28 cellular contexts compared by ENCODE assay signal in the genomic region with DNA sequence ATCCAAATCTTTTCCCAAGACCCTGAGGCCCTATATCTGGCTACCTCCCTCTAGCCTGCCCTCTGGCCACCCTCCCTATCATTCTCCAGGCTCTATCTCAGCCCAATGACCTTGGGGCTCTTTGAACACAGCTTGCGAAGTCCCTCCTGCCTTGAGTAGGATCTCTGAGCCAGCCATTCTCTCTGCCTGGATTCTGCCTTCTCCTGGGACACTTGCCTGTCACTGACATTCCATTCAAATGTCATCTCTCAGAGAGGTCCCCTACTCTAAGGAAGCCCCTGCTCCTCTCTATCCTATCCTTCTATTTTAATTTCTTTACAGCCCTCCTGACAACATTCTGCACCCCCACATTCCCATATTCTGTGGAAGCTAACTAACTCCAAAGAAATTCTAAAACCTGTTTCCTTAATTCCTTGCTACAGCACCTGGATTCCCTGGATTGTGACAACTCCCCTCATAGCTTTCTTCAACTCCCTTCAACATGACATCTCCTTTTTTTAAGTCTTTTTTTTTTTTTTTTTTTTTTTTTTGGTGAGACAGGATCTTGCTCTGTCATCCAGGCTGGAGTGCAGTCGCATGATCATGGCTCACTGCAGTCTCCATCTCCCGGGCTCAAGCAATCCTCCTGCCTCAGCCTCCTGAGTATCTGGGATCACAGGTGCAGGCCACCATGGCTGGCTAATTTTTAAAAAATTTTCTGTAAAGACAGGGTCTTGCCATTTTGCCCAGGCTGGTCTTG.
"Had no signal": no experiment of that assay in that cellular context is flagged by ENCODE, and none has a peak within 500 bp of the region (broad histone marks: within the 10 kb centered on the region; RNA-seq: fewer than 3 reads in every experiment).

No MANE protein-coding gene starts in this region.

- H3K4me3 Mint-ChIP-seq: activated CD8-positive, alpha-beta T cell treated with anti-CD3 and anti-CD28 coated beads, Interleukin-2, amount 10 ng/mL, durations not matched to agents 7 days and 5 days; activated naive CD4-positive, alpha-beta T cell treated with anti-CD3 and anti-CD28 coated beads, Interleukin-2, amount 50 U/mL, for 24 hours; T-helper 1 cell treated with Interleukin-12 subunit alpha and Interleukin-12 subunit beta and Interleukin-4 antibody, amounts not matched to agents 30 μg/mL and 1 μg/mL, for 36 hours; WTC11 had no signal

- H3K27me3 ChIP-seq: ascending aorta, body of pancreas, MG63, SJSA1 had no signal

- H3K27ac Mint-ChIP-seq: activated CD8-positive, alpha-beta T cell treated with anti-CD3 and anti-CD28 coated beads, Interleukin-2, amount 10 ng/mL, durations not matched to agents 7 days and 5 days; activated naive CD4-positive, alpha-beta T cell treated with anti-CD3 and anti-CD28 coated beads, Interleukin-2, amount 50 U/mL, for 24 hours; T-helper 1 cell treated with Interleukin-12 subunit alpha and Interleukin-12 subunit beta and Interleukin-4 antibody, amounts not matched to agents 30 μg/mL and 1 μg/mL, for 36 hours; WTC11 had no signal

- H3K36me3 Mint-ChIP-seq: WTC11 had no signal

- H3K4me3 ChIP-seq: ascending aorta, body of pancreas, MG63, SJSA1 had no signal

- H3K36me3 ChIP-seq: ascending aorta, MG63 had no signal

- H3K9me3 Mint-ChIP-seq: activated naive CD4-positive, alpha-beta T cell treated with anti-CD3 and anti-CD28 coated beads, Interleukin-2, amount 50 U/mL, for 24 hours; T-helper 1 cell treated with Interleukin-12 subunit alpha and Interleukin-12 subunit beta and Interleukin-4 antibody, amounts not matched to agents 30 μg/mL and 1 μg/mL, for 36 hours; WTC11 had no signal

- H3K27me3 Mint-ChIP-seq: activated naive CD4-positive, alpha-beta T cell treated with anti-CD3 and anti-CD28 coated beads, Interleukin-2, amount 50 U/mL, for 24 hours had no signal

- H3K4me1 Mint-ChIP-seq: WTC11 had no signal

- DNase-seq: activated CD4-positive, alpha-beta T cell treated with anti-CD3 and anti-CD28 coated beads for 48 hours; activated CD4-positive, alpha-beta T cell treated with anti-CD3 and anti-CD28 coated beads, Interleukin-2, amount 50 U/mL, for 4 hours; activated CD4-positive, CD25-positive, alpha-beta regulatory T cell treated with anti-CD3 and anti-CD28 coated beads, Interleukin-2, amount 50 U/mL, for 72 hours; activated CD8-positive, alpha-beta memory T cell treated with anti-CD3 and anti-CD28 coated beads, Interleukin-2, amount 50 U/mL, for 48 hours; activated CD8-positive, alpha-beta T cell treated with anti-CD3 and anti-CD28 coated beads, Interleukin-2, amount 10 ng/mL, durations not matched to agents 7 days and 5 days; activated naive CD4-positive, alpha-beta T cell; activated T-cell treated with anti-CD3 and anti-CD28 coated beads, Interleukin-2, amount 50 U/mL, for 1 hour; amniotic stem cell; body of pancreas; MG63; MV-4-11; NCI-H1092 treated with DMSO at 0.1 percent for 48 hours; NCI-H1417 treated with DMSO at 0.1 percent for 48 hours; NCI-H1694; NCI-H2029; NCI-H345; NCI-H510A; NCI-H526 treated with DMSO at 0.1 percent for 48 hours; NCI-H82; RPMI8226; SHP77; T-helper 9 cell had no signal

- ATAC-seq: activated CD8-positive, alpha-beta T cell treated with anti-CD3 and anti-CD28 coated beads, Interleukin-2, amount 10 ng/mL, durations not matched to agents 7 days and 5 days; body of pancreas; Panc1; WTC11 had no signal

- H3K27ac ChIP-seq: ascending aorta, body of pancreas, SJSA1 had no signal

- H3K9me3 ChIP-seq: ascending aorta, body of pancreas, MG63, SJSA1 had no signal
